In genomic region chr5:69007726-69008368, GRCh38 we compare ENCODE assay signal across 8 cellular contexts.
DNase-seq lines count a peak whose midpoint lies in the region; ATAC-seq and TF ChIP-seq lines count a peak whose summit lies in the region.

No MANE protein-coding gene starts in this region.

- peak; percentile 5 for DNase-seq in GDM1 (lab: John Stamatoyannopoulos, UW)
- DNase-seq in Kasumi-1 (lab: John Stamatoyannopoulos, UW), result peak; percentile 48 to 64
- DNase-seq in SW 1271 (lab: John Stamatoyannopoulos, UW), result peak; percentile 12 to 48
- DNase-seq in adrenal gland, result peak; percentile 35 to 89 (median 49)
- DNase-seq in right cardiac atrium, result peak; percentile 41 to 81 (median 71)
- DNase-seq in sigmoid colon, result no peak
- DNase-seq in epidermal melanocyte (ENCODE audit: insufficient read length, low spot score), result no peak

- peak overlapping the region in 1 of 5 donors; percentile 64 for H3K27ac ChIP-seq in adrenal gland
- no peak overlapping the region for H3K27ac ChIP-seq in right cardiac atrium (ENCODE audit: low read length)
- no peak overlapping the region for H3K27ac ChIP-seq in sigmoid colon

- H3K27me3 ChIP-seq in adrenal gland (no peaks in the 10 kb centered on the region), right cardiac atrium (ENCODE audit: control insufficient read depth, insufficient read depth) (no peaks in the 10 kb centered on the region), sigmoid colon (no peaks in the 10 kb centered on the region)

- no peaks in the 10 kb centered on the region for H3K36me3 ChIP-seq in adrenal gland (replicated peaks in 1 of 2)
- no peaks in the 10 kb centered on the region for H3K36me3 ChIP-seq in sigmoid colon

- TF ChIP-seq CTCF in adrenal gland (IDR thresholded peaks at IDR 0.05) (peak; percentile 53 to 75 (median 66)), sigmoid colon (IDR thresholded peaks at IDR 0.05) (peak; percentile 20 to 59 (median 58))

- intact Hi-C loops in adrenal gland (cut with DNase I), result no loop called here
- intact Hi-C loops in right cardiac atrium (cut with DNase I), result no loop called here
- intact Hi-C loops in sigmoid colon (cut with DNase I), result no loop called here

- ATAC-seq in GM21576 (IDR thresholded peaks at IDR 0.05; ENCODE audit: unreplicated experiment) (peak; percentile 95), right cardiac atrium (peak; percentile 51 to 65)

- TF ChIP-seq EP300 in sigmoid colon (IDR thresholded peaks at IDR 0.05), result no peak

- H3K9me3 ChIP-seq in adrenal gland (replicated peaks in 1 of 3) (no peaks in the 10 kb centered on the region), right cardiac atrium (ENCODE audit: control insufficient read depth, low read length) (no peaks in the 10 kb centered on the region), sigmoid colon (no peaks in the 10 kb centered on the region)

- no peak overlapping the region for H3K4me3 ChIP-seq in adrenal gland
- H3K4me3 ChIP-seq in right cardiac atrium (ENCODE audit: low read length), result no peak overlapping the region
- no peak overlapping the region for H3K4me3 ChIP-seq in sigmoid colon

- no peaks in the 10 kb centered on the region for H3K4me1 ChIP-seq in adrenal gland (replicated peaks in 1 of 2)
- H3K4me1 ChIP-seq in right cardiac atrium (ENCODE audit: control insufficient read depth, insufficient read depth, low read length), result no peaks in the 10 kb centered on the region
- no peaks in the 10 kb centered on the region for H3K4me1 ChIP-seq in sigmoid colon

- TF ChIP-seq POLR2A in adrenal gland (IDR thresholded peaks at IDR 0.05) (no peak), sigmoid colon (IDR thresholded peaks at IDR 0.05) (no peak)

- 16 to 26% (median 21%) methylated on average over 4 of the region's 4 CpGs for WGBS in adrenal gland, 4 donors
- 18% methylated on average over 4 of the region's 4 CpGs for WGBS in right cardiac atrium
- 7 to 19% methylated on average over 4 of the region's 4 CpGs for WGBS in sigmoid colon, 2 donors

Comparison
In these comparisons a context has a peak if more than half of its experiments do, and no peak if none do; other contexts are left out.
1. DNase-seq: peak in GDM1 (single experiment), Kasumi-1 (2 of 2), SW 1271 (2 of 2), adrenal gland (7 of 7) and right cardiac atrium (3 of 3); none in sigmoid colon (single experiment) and epidermal melanocyte (single experiment).